Comparison of ENCODE assay signal across 8 cellular contexts in the genomic region with DNA sequence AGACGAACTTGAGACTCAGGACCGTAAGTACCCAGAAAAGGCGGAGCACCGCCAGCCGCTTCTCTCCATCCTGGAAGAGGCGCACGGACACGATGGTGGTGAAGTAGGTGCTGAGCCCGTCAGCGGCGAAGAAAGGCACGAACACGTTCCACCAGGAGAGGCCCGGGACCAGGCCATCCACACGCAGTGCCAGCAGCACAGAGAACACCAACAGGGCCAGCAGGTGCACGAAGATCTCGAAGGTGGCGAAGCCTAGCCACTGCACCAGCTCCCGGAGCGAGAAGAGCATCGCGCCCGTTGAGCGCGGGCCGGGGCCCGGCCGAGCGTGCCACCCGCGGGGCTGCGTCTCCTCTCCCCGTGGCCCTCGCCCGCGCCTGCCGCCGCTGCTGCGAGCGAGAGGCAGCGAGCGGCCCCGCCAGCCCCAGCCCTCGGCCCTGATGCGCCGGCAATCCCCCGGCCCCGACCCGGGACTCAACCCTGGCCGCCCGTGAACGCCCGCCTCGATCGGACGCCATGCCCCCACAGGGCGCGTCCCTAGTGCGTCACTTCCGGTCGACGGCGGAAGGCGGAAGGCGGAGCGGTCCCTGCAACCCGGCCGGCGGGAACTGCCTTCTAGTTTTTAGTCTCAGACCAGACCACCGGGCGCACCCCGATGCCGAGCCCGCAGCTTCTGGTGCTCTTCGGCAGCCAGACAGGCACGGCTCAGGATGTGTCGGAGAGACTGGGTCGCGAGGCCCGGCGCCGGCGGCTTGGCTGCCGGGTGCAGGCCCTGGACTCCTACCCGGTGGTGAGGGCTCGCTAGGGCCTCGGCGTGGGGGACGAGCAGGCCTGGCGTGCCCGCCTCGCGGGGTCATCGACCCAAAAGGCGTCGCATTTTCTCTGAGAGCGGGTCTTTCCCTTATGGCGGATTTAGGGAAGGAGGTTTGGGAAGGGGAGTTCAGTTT. TPM values are rescaled to one million over a fixed set of nuclear protein-coding genes. Genes with fewer than 3 reads are reported as not detected.
A peak's percentile ranks its signal among the peaks of the same experiment; 100 is the strongest.
DNase-seq lines count a peak whose midpoint lies in the region; ATAC-seq and FAIRE-seq lines count a peak whose summit lies in the region.

Gene NDOR1, plus strand, starts transcription at position 575 of the 944 bp plus-strand sequence. Its CDS starts 78 bp downstream, at position 653.
Gene TMEM203, minus strand, starts transcription at position 523 of the 944 bp plus-strand sequence. Its CDS starts 234 bp downstream, at position 289.

- DNase-seq in GM18507 (ENCODE audit: extremely low spot score, insufficient read length, low read depth), result peak; percentile 96
- peak; percentile 87 for DNase-seq in NCI-H748 (lab: John Stamatoyannopoulos, UW; ENCODE audit: unreplicated experiment)
- DNase-seq in activated CD4-positive, alpha-beta T cell treated with anti-CD3 and anti-CD28 coated beads, Interleukin-2, amount 50 U/mL, for 1 hour, result peak; percentile 92
- peak; percentile 61 for DNase-seq in cortex of kidney (lab: John Stamatoyannopoulos, UW)
- peak; percentile 87 to 95 for DNase-seq in left colon
- peak; percentile 78 to 90 for DNase-seq in stimulated activated CD4-positive, alpha-beta T cell treated with anti-CD3 and anti-CD28 coated beads, Interleukin-1b, Interleukin-23, amount 100 ng/mL, for 1 hour (ENCODE audit: low read depth in 2 of 2)

- peak; percentile 54 for ATAC-seq in HG03354 (IDR thresholded peaks at IDR 0.05; ENCODE audit: poor library complexity, severe bottlenecking, unreplicated experiment)
- peak; percentile 64 for ATAC-seq in left colon
- no peak for ATAC-seq in HG03025 (IDR thresholded peaks at IDR 0.05; ENCODE audit: low FRiP score, unreplicated experiment)

- intact Hi-C loops in left colon (cut with DNase I, micrococcal nuclease), result no loop called here

- FAIRE-seq in GM18507 (lab: Jason Lieb, UNC), result peak; percentile 84

RNA-seq across cellular contexts. Expression of gene NDOR1, which starts in this region (rescaled TPM):
- 10 to 100 TPM; 12.1 to 18.8 TPM for total RNA-seq in left colon

RNA-seq across cellular contexts. Expression of gene TMEM203, which starts in this region (rescaled TPM):
- 10 to 100 TPM; 36.2 to 40.0 TPM for total RNA-seq in left colon
